In genomic region chr14:24145700-24146621, GRCh38 we compare ENCODE assay signal across 8 cellular contexts. TPM values are rescaled to one million over a fixed set of nuclear protein-coding genes. Genes with fewer than 3 reads are reported as not detected.
DNase-seq lines count a peak whose midpoint lies in the region; ATAC-seq and TF ChIP-seq lines count a peak whose summit lies in the region.

A gene with protein sequence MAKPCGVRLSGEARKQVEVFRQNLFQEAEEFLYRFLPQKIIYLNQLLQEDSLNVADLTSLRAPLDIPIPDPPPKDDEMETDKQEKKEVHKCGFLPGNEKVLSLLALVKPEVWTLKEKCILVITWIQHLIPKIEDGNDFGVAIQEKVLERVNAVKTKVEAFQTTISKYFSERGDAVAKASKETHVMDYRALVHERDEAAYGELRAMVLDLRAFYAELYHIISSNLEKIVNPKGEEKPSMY (minus strand): TSS chr14:24146610. CDS start chr14:24146581, 29 bp downstream.

- H3K27ac ChIP-seq in mammary epithelial cell (ENCODE audit: insufficient read depth, low read depth, low read length) (peak within 1 kb of the TSS; percentile 80), subcutaneous abdominal adipose tissue (ENCODE audit: low read depth, low read length) (peak within 1 kb of the TSS; percentile 98)

- peaks cover 62% of the 10 kb centered on the region for H3K79me2 ChIP-seq in mammary epithelial cell (ENCODE audit: insufficient read depth, low read length)

- dilution Hi-C loops in mammary epithelial cell (cut with HindIII; ENCODE audit: low sequenced_read_pairs) = no loop called here

- intact Hi-C loops in mammary epithelial cell (cut with micrococcal nuclease) = loop anchor here (1.0 to 2.0 kb wide), 4 partner anchors 15 to 52 kb away; partner anchors contain the start of genes DCAF11, IPO4, IRF9 and NRL

- in situ Hi-C loops in mammary epithelial cell (cut with MboI; ENCODE audit: low sequenced_read_pairs in 2 of 2) = no loop called here

- H3K4me2 ChIP-seq in mammary epithelial cell (ENCODE audit: insufficient read depth, low read depth, low read length) = peak within 1 kb of the TSS; percentile 89

- peak; percentile 33 for DNase-seq in NB4 (ENCODE audit: low read depth)
- no peak for DNase-seq in mammary epithelial cell
- no peak for DNase-seq in left lobe of liver (ENCODE audit: low spot score)
- DNase-seq in NCI-H1694 treated with DMSO at 0.1 percent for 48 hours (lab: John Stamatoyannopoulos, UW) = no peak
- no peak for DNase-seq in medulla oblongata (ENCODE audit: extremely low spot score)
- DNase-seq in stimulated activated CD4-positive, alpha-beta T cell treated with anti-CD3 and anti-CD28 coated beads, Interleukin-4, amount 100 ng/mL, for 1 hour = no peak

- H2AFZ ChIP-seq in mammary epithelial cell (ENCODE audit: low read depth, low read length) = peak within 1 kb of the TSS; percentile 95

- H3K9me3 ChIP-seq in mammary epithelial cell (replicated peaks; ENCODE audit: insufficient read depth, low read length) (no peaks in the 10 kb centered on the region), subcutaneous abdominal adipose tissue (ENCODE audit: control insufficient read depth in 5 of 5, low read length in 5 of 5) (no peaks in the 10 kb centered on the region)

- H3K36me3 ChIP-seq in mammary epithelial cell (ENCODE audit: insufficient read depth, low read length) = no peaks in the 10 kb centered on the region
- peaks cover 2 to 40% (median 23%) of the 10 kb centered on the region in 5 donors for H3K36me3 ChIP-seq in subcutaneous abdominal adipose tissue (ENCODE audit: control insufficient read depth in 5 of 5, insufficient read depth in 5 of 5, low read length in 5 of 5)

- WGBS in mammary epithelial cell (ENCODE audit: low coverage, missing lambda C conversion rate) = 3% methylated on average over 13 of the region's 17 CpGs

- H3K4me3 ChIP-seq in GM08714 (ENCODE audit: low read length) = peak within 1 kb of the TSS; percentile 96
- H3K4me3 ChIP-seq in NB4 (ENCODE audit: low read depth, low read length) = peak within 1 kb of the TSS; percentile 99
- peak within 1 kb of the TSS; percentile 75 to 93 (median 90) for H3K4me3 ChIP-seq in mammary epithelial cell (replicated peaks in 1 of 3; ENCODE audit: insufficient read depth in 1 of 3, low read depth in 2 of 3, low read length in 3 of 3)
- peak within 1 kb of the TSS; percentile 87 to 96 (median 93) for H3K4me3 ChIP-seq in subcutaneous abdominal adipose tissue (ENCODE audit: low read depth in 1 of 5, low read length in 5 of 5)

- TSS peak; percentile 55 for BruUV-seq in mammary epithelial cell (replicated peaks; lab: Mats Ljungman, UMichigan)

- TF ChIP-seq POLR2A in NB4 (IDR thresholded peaks at IDR 0.05; ENCODE audit: extremely low read depth, insufficient read length) = peak; percentile 54

- CTCF ChIA-PET in mammary epithelial cell (lab: Charles Lee; ENCODE audit: low non-redundant PET) = interaction anchor here (0.6 to 1.2 kb wide), 3 partner anchors 10 to 138 kb away, joined by 3 to 4 read pairs (median 4); partner anchors contain the start of gene PSME1

- H3K4me1 ChIP-seq in mammary epithelial cell (ENCODE audit: insufficient read depth, low read length) (peaks cover 18% of the 10 kb centered on the region), subcutaneous abdominal adipose tissue (ENCODE audit: control insufficient read depth in 5 of 5, insufficient read depth in 5 of 5, low read length in 5 of 5) (peaks cover 13 to 40% (median 35%) of the 10 kb centered on the region in 5 donors)

- no peak for ATAC-seq in left lobe of liver

- H3K27me3 ChIP-seq in mammary epithelial cell (ENCODE audit: insufficient read depth, low read length) (no peaks in the 10 kb centered on the region), subcutaneous abdominal adipose tissue (ENCODE audit: control insufficient read depth in 5 of 5, insufficient read depth in 4 of 5, low read length in 5 of 5) (no peaks in the 10 kb centered on the region)

- no peaks in the 10 kb centered on the region for H4K20me1 ChIP-seq in mammary epithelial cell (ENCODE audit: insufficient read depth, low read length)

- H3K9ac ChIP-seq in mammary epithelial cell (ENCODE audit: insufficient read depth, low read length) (peak within 1 kb of the TSS; percentile 69), subcutaneous abdominal adipose tissue (ENCODE audit: low read length in 5 of 5) (peak within 1 kb of the TSS; percentile 91 to 95 (median 92))

- no peak for TF ChIP-seq CTCF in NB4 (IDR thresholded peaks at IDR 0.05; ENCODE audit: low read depth, low read length)
- TF ChIP-seq CTCF in mammary epithelial cell (conservative IDR thresholded peaks at IDR 0.05 in 1 of 2, IDR thresholded peaks at IDR 0.05 in 1 of 2; ENCODE audit: extremely low read depth in 1 of 2, insufficient read depth in 1 of 2, low read depth in 1 of 2, low read length in 2 of 2) = no peak

RNA-seq across cellular contexts. Expression of the gene that starts here (rescaled TPM):
- total RNA-seq in mammary epithelial cell = 10 to 100 TPM; 33.7 to 96.3 TPM
- polyA plus RNA-seq in mammary epithelial cell = 99.2 TPM
- 61.9 TPM for polyA minus RNA-seq in mammary epithelial cell
- 124 TPM for total RNA-seq in left lobe of liver
